ENCODE assay signal across 8 cellular contexts in the genomic region with DNA sequence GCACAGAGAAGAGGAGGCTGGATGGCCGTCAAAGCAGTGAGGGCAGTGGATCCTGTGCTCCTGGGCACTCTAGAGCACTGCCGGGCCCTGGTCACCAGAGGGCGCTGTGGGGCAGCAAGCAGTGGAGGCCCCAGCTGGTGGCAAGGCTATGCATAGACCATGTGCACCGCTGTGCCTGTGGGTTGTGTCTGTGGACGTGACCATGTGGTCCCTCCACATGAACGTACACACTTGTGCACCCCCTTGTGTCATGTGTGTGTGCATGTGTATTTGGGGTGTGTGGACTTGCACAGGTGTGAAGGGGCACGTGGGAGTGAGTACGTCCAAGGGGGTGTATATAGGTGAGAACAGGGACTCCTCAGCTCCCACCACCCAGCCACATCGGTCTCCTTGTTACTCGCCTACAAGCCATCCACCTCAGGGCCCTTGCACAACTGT. TPM values are rescaled to one million over a fixed set of nuclear protein-coding genes. Genes with fewer than 3 reads are reported as not detected.
DNase-seq lines count a peak whose midpoint lies in the region; ATAC-seq, FAIRE-seq and TF ChIP-seq lines count a peak whose summit lies in the region.

No MANE protein-coding gene starts in this region.

- no peaks in the 10 kb centered on the region for H3K9me3 ChIP-seq in lower lobe of right lung

- peak; percentile 31 for ATAC-seq in HG03175 (IDR thresholded peaks at IDR 0.05; ENCODE audit: unreplicated experiment)
- peak; percentile 65 to 77 for ATAC-seq in lower lobe of right lung

- H3K4me1 ChIP-seq in lower lobe of right lung = peaks cover 46% of the 10 kb centered on the region

- DNase-seq in A172 (ENCODE audit: low spot score) (peak; percentile 83), GM18507 (ENCODE audit: extremely low spot score, insufficient read length, low read depth) (peak; percentile 72), NCI-H748 treated with DMSO at 0.1 percent for 48 hours (lab: John Stamatoyannopoulos, UW) (peak; percentile 68), coronary artery (ENCODE audit: low spot score) (peak; percentile 91), lower lobe of right lung (peak; percentile 93)
- peak; percentile 88 to 90 for DNase-seq in activated CD4-positive, alpha-beta T cell treated with anti-CD3 and anti-CD28 coated beads, Interleukin-2, amount 50 U/mL, for 24 hours (ENCODE audit: low read depth in 1 of 2, low spot score in 1 of 2)
- DNase-seq in stimulated activated CD8-positive, alpha-beta memory T cell treated with anti-CD3 and anti-CD28 coated beads, Interleukin-15, amount 100 ng/mL, for 1 hour (ENCODE audit: low read depth) = peak; percentile 84

- intact Hi-C loops in lower lobe of right lung (cut with DNase I) = no loop called here

- peak; percentile 99 for TF ChIP-seq CTCF in coronary artery (IDR thresholded peaks at IDR 0.05)
- TF ChIP-seq CTCF in lower lobe of right lung (IDR thresholded peaks at IDR 0.05) = peak; percentile 99

- no peaks in the 10 kb centered on the region for H3K27me3 ChIP-seq in lower lobe of right lung (ENCODE audit: low read depth)

- no peaks in the 10 kb centered on the region for H3K36me3 ChIP-seq in lower lobe of right lung

- FAIRE-seq in GM18507 (lab: Jason Lieb, UNC) = peak; percentile 82

- H3K27ac ChIP-seq in coronary artery (peak overlapping the region in 1 of 2 donors; percentile 36), lower lobe of right lung (no peak overlapping the region)

- no peak overlapping the region for H3K4me3 ChIP-seq in coronary artery
- no peak overlapping the region for H3K4me3 ChIP-seq in lower lobe of right lung

RNA-seq across cellular contexts. Expression of a gene that starts 4.4 kb away (rescaled TPM):
- 12.1 and 16.8 TPM in 2 replicates for total RNA-seq in A172 (2014; rRNA removed; shearing (Covaris generic))
- total RNA-seq in lower lobe of right lung = 55.2 TPM

RNA-seq across cellular contexts. Expression of a gene that starts 26.9 kb away (rescaled TPM):
- 1.9 and 2.9 TPM in 2 replicates for total RNA-seq in A172 (2014; rRNA removed; shearing (Covaris generic))
- 15.7 TPM for total RNA-seq in lower lobe of right lung
